In genomic region chr4:7103031-7103598, GRCh38 we compare ENCODE assay signal across 8 cellular contexts. TPM values are rescaled to one million over a fixed set of nuclear protein-coding genes. Genes with fewer than 3 reads are reported as not detected.
DNase-seq lines count a peak whose midpoint lies in the region; ATAC-seq lines count a peak whose summit lies in the region.

No MANE protein-coding gene starts in this region.

- peaks cover 2 to 19% of the 10 kb centered on the region in 2 donors for H3K4me1 ChIP-seq in neuronal stem cell (ENCODE audit: control insufficient read depth in 2 of 2, insufficient read depth in 1 of 2, low read depth in 1 of 2, low read length in 2 of 2)

- H3K9ac ChIP-seq in neuronal stem cell (ENCODE audit: low read depth, low read length, poor library complexity), result peak overlapping the region; percentile 86

- DNase-seq in DMS114 treated with DMSO at 0.1 percent for 48 hours (lab: John Stamatoyannopoulos, UW; ENCODE audit: unreplicated experiment) (peak; percentile 66), HuH-7.5 (ENCODE audit: low spot score) (peak; percentile 93), RPMI8226 (peak; percentile 84), foreskin melanocyte (peak; percentile 63), neuronal stem cell (ENCODE audit: low spot score) (peak; percentile 81), stromal cell of bone marrow (ENCODE audit: low read depth) (peak; percentile 38)
- peak; percentile 92 for DNase-seq in activated effector memory CD4-positive, alpha-beta T cell treated with anti-CD3 and anti-CD28 coated beads, Interleukin-2, amount 50 U/mL, for 16 hours

- H4K8ac ChIP-seq in neuronal stem cell (ENCODE audit: low read depth, low read length), result no peak overlapping the region

- no peak overlapping the region for H3K27ac ChIP-seq in neuronal stem cell (replicated peaks; ENCODE audit: low read length)

- no peak overlapping the region for H2BK12ac ChIP-seq in neuronal stem cell (ENCODE audit: low read length)

- no peak overlapping the region for H2BK15ac ChIP-seq in neuronal stem cell (ENCODE audit: low read length)

- peak; percentile 80 for ATAC-seq in GM21526 (IDR thresholded peaks at IDR 0.05; ENCODE audit: low FRiP score, unreplicated experiment)

- H3K4me2 ChIP-seq in neuronal stem cell (ENCODE audit: insufficient read depth, low read length, poor library complexity, severe bottlenecking), result peak overlapping the region; percentile 96

- peak overlapping the region; percentile 91 for H3K18ac ChIP-seq in neuronal stem cell (ENCODE audit: low read length)

- no peak overlapping the region for H4K91ac ChIP-seq in neuronal stem cell (ENCODE audit: low read depth, low read length, poor library complexity)

- H3K27me3 ChIP-seq in neuronal stem cell (ENCODE audit: control insufficient read depth in 3 of 3, insufficient read depth in 3 of 3, low read depth in 1 of 3, low read length in 3 of 3), result peaks cover 0 to 35% (median 2%) of the 10 kb centered on the region in 3 experiments

- no peak overlapping the region for H3K4ac ChIP-seq in neuronal stem cell (ENCODE audit: low read length)

- no peaks in the 10 kb centered on the region for H3K36me3 ChIP-seq in neuronal stem cell (replicated peaks in 1 of 2; ENCODE audit: control insufficient read depth in 2 of 2, insufficient read depth in 2 of 2, low read length in 2 of 2)

- peak overlapping the region; percentile 46 to 81 for H3K4me3 ChIP-seq in neuronal stem cell (ENCODE audit: low read length in 2 of 2)

- H3K23ac ChIP-seq in neuronal stem cell (ENCODE audit: low read depth, low read length, poor library complexity), result peak overlapping the region; percentile 52

- H3K9me3 ChIP-seq in neuronal stem cell (replicated peaks in 1 of 2; ENCODE audit: control insufficient read depth in 2 of 2, insufficient read depth in 1 of 2, low read depth in 1 of 2, low read length in 2 of 2), result no peaks in the 10 kb centered on the region

- WGBS in neuronal stem cell (ENCODE audit: extremely low coverage in 2 of 2, insufficient read length in 2 of 2, insufficient replicate concordance in 1 of 2), 2 donors, result no CpG with 5 or more reads among the region's 34 CpGs

- H2AFZ ChIP-seq in neuronal stem cell (ENCODE audit: low read length), result peak overlapping the region; percentile 94

- H2BK120ac ChIP-seq in neuronal stem cell (ENCODE audit: low read depth, low read length), result no peak overlapping the region

- H2BK5ac ChIP-seq in neuronal stem cell (ENCODE audit: low read length), result no peak overlapping the region

- peak overlapping the region; percentile 3 for H3K14ac ChIP-seq in neuronal stem cell (ENCODE audit: low read length)

- H2AK5ac ChIP-seq in neuronal stem cell (ENCODE audit: low read depth, low read length), result peak overlapping the region; percentile 2

- H3K79me1 ChIP-seq in neuronal stem cell (ENCODE audit: low read depth, low read length), result no peaks in the 10 kb centered on the region

RNA-seq across cellular contexts. Expression of gene GRPEL1, which starts 35.3 kb away (rescaled TPM):
- polyA plus RNA-seq in neuronal stem cell (2013, experiment 1 of 2), result 10.3 TPM
- 9.4 TPM for polyA plus RNA-seq in neuronal stem cell (2013, experiment 2 of 2)

RNA-seq across cellular contexts. Expression of gene TADA2B, which starts 59.9 kb away (rescaled TPM):
- 9.9 TPM for polyA plus RNA-seq in neuronal stem cell (2013, experiment 1 of 2)
- polyA plus RNA-seq in neuronal stem cell (2013, experiment 2 of 2), result 9.9 TPM

Comparison
In these comparisons a context has a peak if more than half of its experiments do, and no peak if none do; other contexts are left out.
1. DNase-seq: peak in every context shown above with its lines; median percentile 93 in HuH-7.5; 92 in activated effector memory CD4-positive, alpha-beta T cell treated with anti-CD3 and anti-CD28 coated beads, Interleukin-2, amount 50 U/mL, for 16 hours; 84 in RPMI8226; 81 in neuronal stem cell; 66 in DMS114 treated with DMSO at 0.1 percent for 48 hours; 63 in foreskin melanocyte; 38 in stromal cell of bone marrow.